Comparison of ENCODE assay signal across 29 cellular contexts in genomic region chr17:5826384-5826783, GRCh38.
DNase-seq lines count a peak whose midpoint lies in the region; ATAC-seq and TF ChIP-seq lines count a peak whose summit lies in the region.
"Had no signal": no experiment of that assay in that cellular context is flagged by ENCODE, and none has a peak within 500 bp of the region (broad histone marks: within the 10 kb centered on the region; RNA-seq: fewer than 3 reads in every experiment).

No MANE protein-coding gene starts in this region.

- no peak overlapping the region for H3K4me3 Mint-ChIP-seq in HFFc6
- H3K4me3 Mint-ChIP-seq: activated B cell treated with CpG ODN at 0.5 μM for 24 hours; activated naive CD8-positive, alpha-beta T cell; activated T-helper 17 cell treated with anti-CD3 and anti-CD28 coated beads, Interleukin-2, amount 50 U/mL, for 72 hours; CD4-positive, alpha-beta memory T cell; neural progenitor cell had no signal

- peaks cover 2% of the 10 kb centered on the region; the same call in 1 of the 2 replicates for H3K27me3 Mint-ChIP-seq in HFFc6 (ENCODE audit: insufficient read depth)

- CTCF ChIA-PET in RWPE1 (lab: Yijun Ruan, JAX): no interaction called here

- peaks cover 42% of the 10 kb centered on the region for H3K4me1 Mint-ChIP-seq in HFFc6 (ENCODE audit: low read depth)
- H3K4me1 Mint-ChIP-seq: activated B cell treated with CpG ODN at 0.5 μM for 24 hours; activated T-helper 17 cell treated with anti-CD3 and anti-CD28 coated beads, Interleukin-2, amount 50 U/mL, for 72 hours; CD4-positive, alpha-beta memory T cell had no signal

- peaks cover 16% of the 10 kb centered on the region for H3K36me3 Mint-ChIP-seq in HFFc6 (ENCODE audit: low read depth)
- H3K36me3 Mint-ChIP-seq: activated naive CD8-positive, alpha-beta T cell; CD4-positive, alpha-beta memory T cell had no signal

- no peak for TF ChIP-seq CTCF in HFFc6 (IDR thresholded peaks at IDR 0.05)
- no peak for TF ChIP-seq CTCF in RWPE1 (conservative IDR thresholded peaks at IDR 0.05; ENCODE audit: low read depth)

- no peak overlapping the region for H3K27ac Mint-ChIP-seq in HFFc6
- H3K27ac Mint-ChIP-seq: activated B cell treated with CpG ODN at 0.5 μM for 24 hours; activated naive CD8-positive, alpha-beta T cell; activated T-helper 17 cell treated with anti-CD3 and anti-CD28 coated beads, Interleukin-2, amount 50 U/mL, for 72 hours; CD4-positive, alpha-beta memory T cell; neural progenitor cell had no signal

- ATAC-seq in esophagus mucosa (peak; percentile 31), GM18867 (IDR thresholded peaks at IDR 0.05; ENCODE audit: unreplicated experiment) (no peak), HG03095 (IDR thresholded peaks at IDR 0.05; ENCODE audit: unreplicated experiment) (no peak)
- ATAC-seq: activated T-helper 17 cell treated with anti-CD3 and anti-CD28 coated beads, Interleukin-2, amount 50 U/mL, for 72 hours; gastrocnemius medialis; lower lobe of right lung had no signal

- no peak overlapping the region for H3K27ac ChIP-seq in RWPE1
- H3K27ac ChIP-seq: gastrocnemius medialis, KMS-11, lower lobe of right lung, neural progenitor cell, sigmoid colon had no signal

- peaks cover 8% of the 10 kb centered on the region; the same call in 1 of the 2 replicates for H3K9me3 Mint-ChIP-seq in HFFc6

- POLR2A ChIA-PET in RWPE1 (lab: Yijun Ruan, JAX; ENCODE audit: low non-redundant PET): no interaction called here

- DNase-seq in HFFc6 (peak; percentile 5), RWPE1 (ENCODE audit: low spot score) (peak; percentile 28), pulmonary artery endothelial cell (ENCODE audit: low read depth, low spot score) (peak; percentile 67), SKM-1 (lab: John Stamatoyannopoulos, UW; ENCODE audit: unreplicated experiment) (no peak), NCI-H146 (lab: John Stamatoyannopoulos, UW) (no peak)
- DNase-seq: activated B cell treated with CpG ODN at 0.5 μM for 24 hours; activated CD4-positive, alpha-beta T cell treated with anti-CD3 and anti-CD28 coated beads, Interleukin-2, amount 50 U/mL, for 4 hours; activated CD8-positive, alpha-beta memory T cell treated with anti-CD3 and anti-CD28 coated beads, Interleukin-2, amount 50 U/mL, for 4 hours; AML-193; CD4-positive, alpha-beta memory T cell; cerebellar nuclear complex; DMS 273 treated with DMSO at 0.1 percent for 48 hours; gastrocnemius medialis; GF-D8; GOT3; lower lobe of right lung; NCI-H1694; NCI-H2171 treated with DMSO at 0.1 percent for 48 hours; NCI-H69; sigmoid colon; T1000; trophoblast cell had no signal

Comparison
In these comparisons a context has a peak if more than half of its experiments do, and no peak if none do; other contexts are left out.
1. DNase-seq: peak in HFFc6 (single experiment), RWPE1 (single experiment) and pulmonary artery endothelial cell (single experiment); none in SKM-1 (single experiment) and NCI-H146 (single experiment).